1 cellular context compared by ENCODE assay signal in genomic region chr4:102715057-102715456, GRCh38.
TF ChIP-seq lines count a peak whose summit lies in the region.

No MANE protein-coding gene starts in this region.

TF ChIP-seq in IMR-90, 13 proteins besides CTCF, POLR2A, EP300 and RAD21:
- no peak for TF ChIP-seq RFX5 (IDR thresholded peaks at IDR 0.05; ENCODE audit: low read depth, low read length)
